36 cellular contexts compared by ENCODE assay signal in genomic region chr1:239601108-239601507, GRCh38.
DNase-seq lines count a peak whose midpoint lies in the region; ATAC-seq, FAIRE-seq and TF ChIP-seq lines count a peak whose summit lies in the region.
"Had no signal": no experiment of that assay in that cellular context is flagged by ENCODE, and none has a peak within 500 bp of the region (broad histone marks: within the 10 kb centered on the region; RNA-seq: fewer than 3 reads in every experiment).

No MANE protein-coding gene starts in this region.

- intact Hi-C loops in PC-3 (cut with micrococcal nuclease) = loop anchor here (2.0 to 5.0 kb wide), 7 partner anchors 44 to 559 kb away; no protein-coding TSS in a partner anchor

- H4K20me1 ChIP-seq in PC-3 (ENCODE audit: low read length) = no peaks in the 10 kb centered on the region
- H4K20me1 ChIP-seq: BLaER1; BLaER1 treated with 17β-estradiol and CSF1 and Interleukin-3, amounts not matched to agents 10 nM and 100 nM had no signal

- no peaks in the 10 kb centered on the region for H3K79me2 ChIP-seq in PC-3 (ENCODE audit: low read length)

- no peak for DNase-seq in activated naive CD8-positive, alpha-beta T cell treated with anti-CD3 and anti-CD28 coated beads for 36 hours
- DNase-seq in D721Med (ENCODE audit: insufficient read length, low spot score) (no peak), PC-3 (peak; percentile 81), stromal cell of bone marrow (ENCODE audit: low read depth) (peak; percentile 2), HuH-7 (ENCODE audit: low spot score) (no peak), NCI-H2107 treated with DMSO at 0.1 percent for 48 hours (lab: John Stamatoyannopoulos, UW; ENCODE audit: unreplicated experiment) (no peak), NCI-H2171 treated with DMSO at 0.1 percent for 48 hours (lab: John Stamatoyannopoulos, UW) (no peak)
- DNase-seq: 8988T; ACHN; AML-193; BE2C; C1 segment of cervical spinal cord; Caco-2; Calu3; CD4-positive, alpha-beta memory T cell; CD4-positive, alpha-beta T cell; CD4-positive, CD25-positive, alpha-beta regulatory T cell; CD8-positive, alpha-beta memory T cell; CD8-positive, alpha-beta T cell; COR-L47; DMS 273 treated with DMSO at 0.1 percent for 48 hours; DMS153; DMS53; DMS79; DMS79 treated with DMSO at 0.1 percent for 48 hours; DND-41; EL had no signal

- H3K27ac ChIP-seq in PC-3 (ENCODE audit: low read length) = peak overlapping the region; percentile 68
- H3K27ac ChIP-seq: 22Rv1; A549; BLaER1; BLaER1 treated with 17β-estradiol and CSF1 and Interleukin-3, amounts not matched to agents 10 nM and 100 nM; C4-2B had no signal

- H3K4me1 ChIP-seq in PC-3 (ENCODE audit: insufficient read depth, low read length) = peaks cover 35% of the 10 kb centered on the region
- H3K4me1 ChIP-seq: A549; BE2C; BLaER1; BLaER1 treated with 17β-estradiol and CSF1 and Interleukin-3, amounts not matched to agents 10 nM and 100 nM; Caco-2 had no signal

- no peaks in the 10 kb centered on the region for H3K36me3 Mint-ChIP-seq in activated naive CD8-positive, alpha-beta T cell
- H3K36me3 Mint-ChIP-seq in activated naive CD8-positive, alpha-beta T cell treated with anti-CD3 and anti-CD28 coated beads for 36 hours = no peaks in the 10 kb centered on the region
- H3K36me3 Mint-ChIP-seq: CD14-positive monocyte; CD4-positive, alpha-beta memory T cell; CD4-positive, CD25-positive, alpha-beta regulatory T cell; CD8-positive, alpha-beta memory T cell; CD8-positive, alpha-beta T cell had no signal

- H3K9me3 ChIP-seq in PC-3 (ENCODE audit: low read length) = no peaks in the 10 kb centered on the region
- H3K9me3 ChIP-seq: A549; BE2C; BLaER1; BLaER1 treated with 17β-estradiol and CSF1 and Interleukin-3, amounts not matched to agents 10 nM and 100 nM; Caco-2 had no signal

- H3K36me3 ChIP-seq in PC-3 (ENCODE audit: low read depth, low read length) = no peaks in the 10 kb centered on the region
- H3K36me3 ChIP-seq: BE2C; BLaER1; BLaER1 treated with 17β-estradiol and CSF1 and Interleukin-3, amounts not matched to agents 10 nM and 100 nM had no signal

- peak overlapping the region; percentile 20; the same call in 1 of the 2 replicates for H3K4me2 ChIP-seq in PC-3 (ENCODE audit: low read length)
- H3K4me2 ChIP-seq: A549; BLaER1; BLaER1 treated with 17β-estradiol and CSF1 and Interleukin-3, amounts not matched to agents 10 nM and 100 nM had no signal

- BruUV-seq in PC-3 (replicated peaks; lab: Mats Ljungman, UMichigan) = no TSS peak

- peak overlapping the region; percentile 10; the same call in 1 of the 2 replicates for H3K9ac ChIP-seq in PC-3 (ENCODE audit: low read length)
- H3K9ac ChIP-seq: BLaER1; BLaER1 treated with 17β-estradiol and CSF1 and Interleukin-3, amounts not matched to agents 10 nM and 100 nM had no signal

- H3K9me3 Mint-ChIP-seq in activated naive CD8-positive, alpha-beta T cell (ENCODE audit: low read depth) = no peaks in the 10 kb centered on the region
- peaks cover 1% of the 10 kb centered on the region for H3K9me3 Mint-ChIP-seq in activated naive CD8-positive, alpha-beta T cell treated with anti-CD3 and anti-CD28 coated beads for 36 hours
- H3K9me3 Mint-ChIP-seq: CD4-positive, alpha-beta T cell; CD8-positive, alpha-beta T cell had no signal

- TF ChIP-seq CTCF in D721Med (IDR thresholded peaks at IDR 0.05; ENCODE audit: insufficient read depth, missing control alignments) = no peak
- TF ChIP-seq CTCF in PC-3 (conservative IDR thresholded peaks at IDR 0.05; ENCODE audit: low read depth, low read length) = no peak

- FAIRE-seq in D721Med (lab: Jason Lieb, UNC) = peak; percentile 38
- FAIRE-seq: A204.1, A549 had no signal

- H3F3A ChIP-seq in PC-3 (ENCODE audit: low read length, unreplicated experiment) = no peaks in the 10 kb centered on the region

- H3K27ac Mint-ChIP-seq in activated naive CD8-positive, alpha-beta T cell = peak overlapping the region; percentile 17
- no peak overlapping the region for H3K27ac Mint-ChIP-seq in activated naive CD8-positive, alpha-beta T cell treated with anti-CD3 and anti-CD28 coated beads for 36 hours
- H3K27ac Mint-ChIP-seq: B cell; CD14-positive monocyte; CD4-positive, alpha-beta memory T cell; CD4-positive, alpha-beta T cell; CD4-positive, CD25-positive, alpha-beta regulatory T cell; CD8-positive, alpha-beta memory T cell; CD8-positive, alpha-beta T cell had no signal

- H3K27me3 Mint-ChIP-seq in activated naive CD8-positive, alpha-beta T cell = no peaks in the 10 kb centered on the region
- H3K27me3 Mint-ChIP-seq in activated naive CD8-positive, alpha-beta T cell treated with anti-CD3 and anti-CD28 coated beads for 36 hours = no peaks in the 10 kb centered on the region
- H3K27me3 Mint-ChIP-seq: B cell; CD4-positive, alpha-beta T cell; CD4-positive, CD25-positive, alpha-beta regulatory T cell had no signal

- POLR2A ChIA-PET in PC-3 (lab: Charles Lee; ENCODE audit: unreplicated experiment) = no interaction called here

- CTCF ChIA-PET in PC-3 (lab: Charles Lee) = interaction anchor here (0.6 to 0.8 kb wide), 2 partner anchors 297 to 404 kb away, joined by 4 to 6 read pairs; no protein-coding TSS in a partner anchor

- no peaks in the 10 kb centered on the region for H3K4me1 Mint-ChIP-seq in activated naive CD8-positive, alpha-beta T cell (ENCODE audit: low read depth)
- H3K4me1 Mint-ChIP-seq in activated naive CD8-positive, alpha-beta T cell treated with anti-CD3 and anti-CD28 coated beads for 36 hours = peaks cover under 1% of the 10 kb centered on the region
- H3K4me1 Mint-ChIP-seq: B cell; CD14-positive monocyte; CD4-positive, alpha-beta memory T cell; CD8-positive, alpha-beta memory T cell had no signal

- H3K4me3 ChIP-seq in PC-3 (ENCODE audit: low read length) = no peak overlapping the region
- H3K4me3 ChIP-seq: A549; BLaER1; BLaER1 treated with 17β-estradiol and CSF1 and Interleukin-3, amounts not matched to agents 10 nM and 100 nM had no signal

- no peak overlapping the region for H3K4me3 Mint-ChIP-seq in activated naive CD8-positive, alpha-beta T cell
- H3K4me3 Mint-ChIP-seq in activated naive CD8-positive, alpha-beta T cell treated with anti-CD3 and anti-CD28 coated beads for 36 hours = no peak overlapping the region
- H3K4me3 Mint-ChIP-seq: B cell; CD14-positive monocyte; CD4-positive, alpha-beta T cell; CD4-positive, CD25-positive, alpha-beta regulatory T cell; CD8-positive, alpha-beta memory T cell; CD8-positive, alpha-beta T cell had no signal

- no peaks in the 10 kb centered on the region for H3K27me3 ChIP-seq in PC-3 (ENCODE audit: low read length)
- H3K27me3 ChIP-seq: BE2C; BLaER1; BLaER1 treated with 17β-estradiol and CSF1 and Interleukin-3, amounts not matched to agents 10 nM and 100 nM had no signal

- H2AFZ ChIP-seq in PC-3 (ENCODE audit: low read length) = no peak overlapping the region

- ATAC-seq in PC-3 = peak; percentile 86
- ATAC-seq: A549; CD8-positive, alpha-beta T cell had no signal

- H3K9me2 ChIP-seq in PC-3 (replicated peaks; ENCODE audit: low read length) = no peaks in the 10 kb centered on the region

Comparison
In these comparisons a context has a peak if more than half of its experiments do, and no peak if none do; other contexts are left out.
1. DNase-seq: peak in PC-3 (single experiment) and stromal cell of bone marrow (single experiment); none in activated naive CD8-positive, alpha-beta T cell treated with anti-CD3 and anti-CD28 coated beads for 36 hours (single experiment), D721Med (single experiment), HuH-7 (single experiment), NCI-H2107 treated with DMSO at 0.1 percent for 48 hours (single experiment) and NCI-H2171 treated with DMSO at 0.1 percent for 48 hours (single experiment).